ENCODE assay signal across 18 cellular contexts in genomic region chr13:73390100-73390499, GRCh38.
DNase-seq lines count a peak whose midpoint lies in the region; ATAC-seq, FAIRE-seq and TF ChIP-seq lines count a peak whose summit lies in the region.
"Had no signal": no experiment of that assay in that cellular context is flagged by ENCODE, and none has a peak within 500 bp of the region (broad histone marks: within the 10 kb centered on the region; RNA-seq: fewer than 3 reads in every experiment).

No MANE protein-coding gene starts in this region.

- peaks cover 0 to under 1% of the 10 kb centered on the region in 2 donors for H3K4me1 ChIP-seq in esophagus (ENCODE audit: control insufficient read depth in 2 of 2, insufficient read depth in 2 of 2, low read length in 1 of 2)
- peaks cover 3% of the 10 kb centered on the region for H3K4me1 ChIP-seq in keratinocyte (ENCODE audit: control insufficient read depth, extremely low read depth, insufficient read depth, low read length)
- H3K4me1 ChIP-seq in esophagus muscularis mucosa = no peaks in the 10 kb centered on the region

- DNase-seq in ELR (ENCODE audit: low read depth) (peak; percentile 24), RKO (ENCODE audit: low spot score) (peak; percentile 17), keratinocyte (ENCODE audit: low read depth, low spot score) (no peak), T-helper 17 cell (no peak), esophagus muscularis mucosa (ENCODE audit: extremely low spot score) (no peak)
- DNase-seq: CD4-positive, alpha-beta memory T cell; DMS153; DND-41; GF-D8; GOT3; H9 had no signal

- H3K27ac ChIP-seq in esophagus (ENCODE audit: low read depth in 2 of 2, low read length in 1 of 2) (peak overlapping the region; percentile 73 to 80), keratinocyte (ENCODE audit: control insufficient read depth, insufficient read depth, low read length) (no peak overlapping the region), esophagus muscularis mucosa (replicated peaks in 1 of 4) (no peak overlapping the region)
- H3K27ac ChIP-seq: C4-2B had no signal

- no peaks in the 10 kb centered on the region for H3K9me1 ChIP-seq in keratinocyte (ENCODE audit: control insufficient read depth, extremely low read depth, insufficient read depth, low read length)

- no peaks in the 10 kb centered on the region for H3K27me3 Mint-ChIP-seq in T-helper 17 cell
- H3K27me3 Mint-ChIP-seq: B cell had no signal

- ATAC-seq in HG03135 (IDR thresholded peaks at IDR 0.05; ENCODE audit: unreplicated experiment) (no peak), T-helper 17 cell (no peak)

- peak; percentile 53 for FAIRE-seq in keratinocyte (lab: Jason Lieb, UNC)
- FAIRE-seq: A204.1, D721Med, GM19239 had no signal

- no peaks in the 10 kb centered on the region for H3K36me3 Mint-ChIP-seq in T-helper 17 cell (ENCODE audit: low read depth)
- H3K36me3 Mint-ChIP-seq: CD4-positive, alpha-beta memory T cell had no signal

- 81 to 86% methylated on average over 2 of the region's 2 CpGs for WGBS in esophagus, 2 donors
- WGBS in esophagus muscularis mucosa = 96% methylated on average over 2 of the region's 2 CpGs

- no peak overlapping the region for H3K4me3 Mint-ChIP-seq in T-helper 17 cell
- H3K4me3 Mint-ChIP-seq: B cell; CD4-positive, alpha-beta memory T cell; H9 had no signal

- no peak overlapping the region for H2AFZ ChIP-seq in keratinocyte (ENCODE audit: control insufficient read depth, low read length)

- H3K27ac Mint-ChIP-seq in T-helper 17 cell = no peak overlapping the region
- H3K27ac Mint-ChIP-seq: B cell; CD4-positive, alpha-beta memory T cell; H9 had no signal

- TF ChIP-seq CTCF in keratinocyte (optimal IDR thresholded peaks at IDR 0.05 in 1 of 3, IDR thresholded peaks at IDR 0.05 in 1 of 3, conservative IDR thresholded peaks at IDR 0.05 in 1 of 3; ENCODE audit: extremely low read depth in 1 of 3, insufficient read depth in 2 of 3, low read length in 3 of 3) (no peak), esophagus muscularis mucosa (IDR thresholded peaks at IDR 0.05) (no peak)

- H3K27me3 ChIP-seq in esophagus (ENCODE audit: control insufficient read depth in 1 of 2, insufficient read depth in 2 of 2, low read length in 2 of 2) (no peaks in the 10 kb centered on the region), keratinocyte (ENCODE audit: control insufficient read depth, extremely low read depth, insufficient read depth, low read length) (no peaks in the 10 kb centered on the region), esophagus muscularis mucosa (no peaks in the 10 kb centered on the region)

- TF ChIP-seq EP300 in esophagus muscularis mucosa (IDR thresholded peaks at IDR 0.05) = no peak

- intact Hi-C loops in esophagus muscularis mucosa (cut with DNase I) = no loop called here

- H3K36me3 ChIP-seq in esophagus (ENCODE audit: control insufficient read depth in 2 of 2, insufficient read depth in 2 of 2, low read length in 1 of 2) (no peaks in the 10 kb centered on the region), keratinocyte (ENCODE audit: control insufficient read depth in 2 of 2, extremely low read depth in 1 of 2, insufficient read depth in 2 of 2, low read length in 2 of 2) (no peaks in the 10 kb centered on the region), esophagus muscularis mucosa (no peaks in the 10 kb centered on the region)

- H3K9ac ChIP-seq in keratinocyte (ENCODE audit: control insufficient read depth, extremely low read depth, insufficient read depth, low read length) = no peak overlapping the region

- H3K9me3 ChIP-seq in esophagus (ENCODE audit: control insufficient read depth in 2 of 2, insufficient read depth in 1 of 2, low read depth in 1 of 2, low read length in 1 of 2) (peaks cover 0 to 2% of the 10 kb centered on the region in 2 donors), keratinocyte (ENCODE audit: control insufficient read depth, low read depth, low read length) (no peaks in the 10 kb centered on the region), T-helper 17 cell (ENCODE audit: control insufficient read depth, low read length, poor library complexity, severe bottlenecking) (no peaks in the 10 kb centered on the region), esophagus muscularis mucosa (peaks cover 0 to 6% (median 0%) of the 10 kb centered on the region in 4 donors)

- H4K20me1 ChIP-seq in keratinocyte (ENCODE audit: control insufficient read depth, extremely low read depth, insufficient read depth, low read length) = no peaks in the 10 kb centered on the region

- H3K4me2 ChIP-seq in keratinocyte (ENCODE audit: control insufficient read depth, extremely low read depth, insufficient read depth, low read depth, low read length) = no peak overlapping the region

- TF ChIP-seq POLR2A in esophagus muscularis mucosa (IDR thresholded peaks at IDR 0.05; ENCODE audit: low read depth) = no peak

- no peaks in the 10 kb centered on the region for H3K4me1 Mint-ChIP-seq in T-helper 17 cell
- H3K4me1 Mint-ChIP-seq: B cell; CD4-positive, alpha-beta memory T cell; H9 had no signal

- dilution Hi-C loops in keratinocyte (cut with MboI; ENCODE audit: extremely low pct_ligation_motif_present, low sequenced_read_pairs) = no loop called here

- H3K4me3 ChIP-seq in esophagus (ENCODE audit: low read depth in 1 of 2, low read length in 2 of 2) (no peak overlapping the region), keratinocyte (ENCODE audit: control insufficient read depth in 2 of 3, extremely low read depth in 1 of 3, insufficient read depth in 2 of 3, low read depth in 1 of 3, low read length in 3 of 3) (no peak overlapping the region), esophagus muscularis mucosa (no peak overlapping the region)

- no peaks in the 10 kb centered on the region for H3K79me2 ChIP-seq in keratinocyte (ENCODE audit: control insufficient read depth, insufficient read depth, low read length)

Comparison
In these comparisons a context has a peak if more than half of its experiments do, and no peak if none do; other contexts are left out.
1. DNase-seq: peak in ELR (single experiment) and RKO (single experiment); none in keratinocyte (single experiment), T-helper 17 cell (0 of 3) and esophagus muscularis mucosa (single experiment).
2. H3K27ac ChIP-seq: peak in esophagus (2 of 2); none in keratinocyte (single experiment) and esophagus muscularis mucosa (0 of 4).